Comparison of ENCODE assay signal across 1 cellular context in genomic region chr10:73088304-73088703, GRCh38.
TF ChIP-seq lines count a peak whose summit lies in the region.

No MANE protein-coding gene starts in this region.

TF ChIP-seq in HepG2, 621 proteins besides CTCF, POLR2A, EP300 and RAD21 (continued from another document and continues in another):
- no peak for TF ChIP-seq ZNF276 (CRISPR knock-in tag; IDR thresholded peaks at IDR 0.05; ENCODE audit: low read depth)
- TF ChIP-seq RELA (CRISPR knock-in tag; IDR thresholded peaks at IDR 0.05): peak; percentile 46; the same call in 1 of the 2 replicates
- no peak for TF ChIP-seq ZNF703 (CRISPR knock-in tag; IDR thresholded peaks at IDR 0.05; ENCODE audit: borderline replicate concordance)
- no peak for TF ChIP-seq ZNF629 (CRISPR knock-in tag; conservative IDR thresholded peaks at IDR 0.05)
- TF ChIP-seq HNF1A (IDR thresholded peaks at IDR 0.05; ENCODE audit: low read depth): 0 out of 2 replicates have a peak, but pooled peaks have one; percentile 23
- TF ChIP-seq HNF1A (CRISPR knock-in tag; IDR thresholded peaks at IDR 0.05; ENCODE audit: borderline replicate concordance): no peak
- peak; percentile 86 for TF ChIP-seq RARA (CRISPR knock-in tag; IDR thresholded peaks at IDR 0.05)
- peak; percentile 32; the same call in 1 of the 2 replicates for TF ChIP-seq PATZ1 (CRISPR knock-in tag; IDR thresholded peaks at IDR 0.05)
- no peak for TF ChIP-seq PAX8 (CRISPR knock-in tag; IDR thresholded peaks at IDR 0.05; ENCODE audit: borderline replicate concordance)
- TF ChIP-seq ZNF34 (CRISPR knock-in tag; IDR thresholded peaks at IDR 0.05; ENCODE audit: borderline replicate concordance): no peak
- TF ChIP-seq SIX4 (CRISPR knock-in tag; IDR thresholded peaks at IDR 0.05): 0 out of 2 replicates have a peak, but pooled peaks have one; percentile 18
- no peak for TF ChIP-seq GMEB1 (CRISPR knock-in tag; IDR thresholded peaks at IDR 0.05; ENCODE audit: borderline replicate concordance)
- no peak for TF ChIP-seq GMEB2 (CRISPR knock-in tag; IDR thresholded peaks at IDR 0.05; ENCODE audit: low read depth)
- peak; percentile 55; the same call in 1 of the 2 replicates for TF ChIP-seq FOXO1 (CRISPR knock-in tag; IDR thresholded peaks at IDR 0.05)
- 0 out of 2 replicates have a peak, but pooled peaks have one; percentile 31 for TF ChIP-seq NFIC (IDR thresholded peaks at IDR 0.05; ENCODE audit: low read length)
- no peak for TF ChIP-seq ZNF782 (CRISPR knock-in tag; IDR thresholded peaks at IDR 0.05; ENCODE audit: borderline replicate concordance)
- no peak for TF ChIP-seq ZNF234 (CRISPR knock-in tag; conservative IDR thresholded peaks at IDR 0.05)
- TF ChIP-seq ZNF577 (CRISPR knock-in tag; IDR thresholded peaks at IDR 0.05; ENCODE audit: borderline replicate concordance, low read depth): no peak
- TF ChIP-seq PRDM10 (CRISPR knock-in tag; IDR thresholded peaks at IDR 0.05; ENCODE audit: low read depth): peak; percentile 79; the same call in 1 of the 2 replicates
- TF ChIP-seq SALL2 (CRISPR knock-in tag; IDR thresholded peaks at IDR 0.05): no peak
- TF ChIP-seq ZNF788 (CRISPR knock-in tag; IDR thresholded peaks at IDR 0.05; ENCODE audit: borderline replicate concordance): no peak
- TF ChIP-seq HIVEP1 (CRISPR knock-in tag; IDR thresholded peaks at IDR 0.05): no peak
- no peak for TF ChIP-seq ZNF225 (CRISPR knock-in tag; IDR thresholded peaks at IDR 0.05)
- TF ChIP-seq CREM (IDR thresholded peaks at IDR 0.05): peak; percentile 34; the same call in 1 of the 2 replicates
- TF ChIP-seq CREM (CRISPR knock-in tag; IDR thresholded peaks at IDR 0.05): no peak
- TF ChIP-seq ZNF333 (CRISPR knock-in tag; IDR thresholded peaks at IDR 0.05; ENCODE audit: borderline replicate concordance): no peak
- TF ChIP-seq ZNF432 (CRISPR knock-in tag; IDR thresholded peaks at IDR 0.05; ENCODE audit: borderline replicate concordance): no peak
- peak; percentile 54; the same call in 1 of the 2 replicates for TF ChIP-seq HDAC2 (CRISPR knock-in tag; IDR thresholded peaks at IDR 0.05)
- no peak for TF ChIP-seq ZNF770 (CRISPR knock-in tag; IDR thresholded peaks at IDR 0.05)
- TF ChIP-seq MXD4 (CRISPR knock-in tag; IDR thresholded peaks at IDR 0.05): no peak
- no peak for TF ChIP-seq RERE (CRISPR knock-in tag; IDR thresholded peaks at IDR 0.05; ENCODE audit: low read depth)
- TF ChIP-seq SCMH1 (CRISPR knock-in tag; IDR thresholded peaks at IDR 0.05; ENCODE audit: borderline replicate concordance): no peak
- peak; percentile 37; the same call in 1 of the 2 replicates for TF ChIP-seq POGZ (CRISPR knock-in tag; IDR thresholded peaks at IDR 0.05)
- TF ChIP-seq ZSCAN29 (CRISPR knock-in tag; conservative IDR thresholded peaks at IDR 0.05): no peak
- peak; percentile 72; the same call in 1 of the 2 replicates for TF ChIP-seq FOXJ3 (CRISPR knock-in tag; IDR thresholded peaks at IDR 0.05; ENCODE audit: borderline replicate concordance)
- TF ChIP-seq TOE1 (CRISPR knock-in tag; IDR thresholded peaks at IDR 0.05): no peak
